In genomic region chr1:151721788-151722510, GRCh38 we compare ENCODE assay signal across 8 cellular contexts. TPM values are rescaled to one million over a fixed set of nuclear protein-coding genes. Genes with fewer than 3 reads are reported as not detected.
DNase-seq lines count a peak whose midpoint lies in the region; TF ChIP-seq lines count a peak whose summit lies in the region.

No MANE protein-coding gene starts in this region.

- no peak for DNase-seq in activated T-cell treated with anti-CD3 and anti-CD28 coated beads, Interleukin-2, amount 50 U/mL, for 24 hours
- DNase-seq in activated T-cell treated with anti-CD3 and anti-CD28 coated beads for 4 hours (no peak), kidney epithelial cell (ENCODE audit: low read depth) (no peak), testis (no peak), AG08395 (ENCODE audit: low spot score) (no peak), GM19238 (ENCODE audit: insufficient read length, low spot score) (no peak), foreskin melanocyte (no peak)
- DNase-seq in activated naive CD8-positive, alpha-beta T cell treated with anti-CD3 and anti-CD28 coated beads for 36 hours: no peak

- TF ChIP-seq CTCF in kidney epithelial cell (IDR thresholded peaks at IDR 0.05; ENCODE audit: insufficient read depth, low read length, poor library complexity, severe bottlenecking): no peak
- TF ChIP-seq CTCF in testis (IDR thresholded peaks at IDR 0.05): no peak

- no peaks in the 10 kb centered on the region for H3K36me3 Mint-ChIP-seq in activated T-cell treated with anti-CD3 and anti-CD28 coated beads, Interleukin-2, amount 50 U/mL, for 24 hours (ENCODE audit: low read depth)
- no peaks in the 10 kb centered on the region for H3K36me3 Mint-ChIP-seq in activated naive CD8-positive, alpha-beta T cell treated with anti-CD3 and anti-CD28 coated beads for 36 hours

- H3K27me3 Mint-ChIP-seq in activated T-cell treated with anti-CD3 and anti-CD28 coated beads, Interleukin-2, amount 50 U/mL, for 24 hours: peaks cover 82% of the 10 kb centered on the region
- peaks cover 89% of the 10 kb centered on the region for H3K27me3 Mint-ChIP-seq in activated naive CD8-positive, alpha-beta T cell treated with anti-CD3 and anti-CD28 coated beads for 36 hours

- peak overlapping the region; percentile 74 for H3K4me3 Mint-ChIP-seq in activated T-cell treated with anti-CD3 and anti-CD28 coated beads, Interleukin-2, amount 50 U/mL, for 24 hours
- peak overlapping the region; percentile 74 for H3K4me3 Mint-ChIP-seq in activated naive CD8-positive, alpha-beta T cell treated with anti-CD3 and anti-CD28 coated beads for 36 hours

- H3K9me3 Mint-ChIP-seq in activated T-cell treated with anti-CD3 and anti-CD28 coated beads, Interleukin-2, amount 50 U/mL, for 24 hours: no peaks in the 10 kb centered on the region
- no peaks in the 10 kb centered on the region for H3K9me3 Mint-ChIP-seq in activated naive CD8-positive, alpha-beta T cell treated with anti-CD3 and anti-CD28 coated beads for 36 hours

- no peaks in the 10 kb centered on the region for H3K36me3 ChIP-seq in kidney epithelial cell (ENCODE audit: control insufficient read depth, insufficient read depth, low read length)
- no peaks in the 10 kb centered on the region for H3K36me3 ChIP-seq in testis (ENCODE audit: low read depth, missing control alignments)

- H3K4me3 ChIP-seq in kidney epithelial cell (ENCODE audit: low read depth, low read length) (peak overlapping the region; percentile 35), testis (peak overlapping the region; percentile 53 to 60)

- TF ChIP-seq POLR2A in testis (IDR thresholded peaks at IDR 0.05): no peak

- peaks cover 24% of the 10 kb centered on the region for H3K4me1 ChIP-seq in testis

- H3K9me3 ChIP-seq in testis: no peaks in the 10 kb centered on the region

- intact Hi-C loops in testis (cut with DNase I; ENCODE audit: low total_unique reads): no loop called here

- H3K27ac ChIP-seq in testis: no peak overlapping the region

- H3K4me1 Mint-ChIP-seq in activated T-cell treated with anti-CD3 and anti-CD28 coated beads, Interleukin-2, amount 50 U/mL, for 24 hours (ENCODE audit: low read depth): peaks cover 26% of the 10 kb centered on the region
- peaks cover 15% of the 10 kb centered on the region for H3K4me1 Mint-ChIP-seq in activated naive CD8-positive, alpha-beta T cell treated with anti-CD3 and anti-CD28 coated beads for 36 hours

- WGBS in testis, 2 donors: 18 to 25% methylated on average over 17 of the region's 17 CpGs

- no peak overlapping the region for H3K27ac Mint-ChIP-seq in activated T-cell treated with anti-CD3 and anti-CD28 coated beads, Interleukin-2, amount 50 U/mL, for 24 hours
- no peak overlapping the region for H3K27ac Mint-ChIP-seq in activated naive CD8-positive, alpha-beta T cell treated with anti-CD3 and anti-CD28 coated beads for 36 hours

- H3K27me3 ChIP-seq in kidney epithelial cell (ENCODE audit: control insufficient read depth, insufficient read depth, low read length) (peaks cover 37% of the 10 kb centered on the region), testis (no peaks in the 10 kb centered on the region)

RNA-seq across cellular contexts. Expression of gene RIIAD1, which starts 0.6 kb away (rescaled TPM):
- not detected for total RNA-seq in activated naive CD8-positive, alpha-beta T cell treated with anti-CD3 and anti-CD28 coated beads for 36 hours
- not detected in 2 replicates for total RNA-seq in kidney epithelial cell
- 10 to 100 TPM in 1 of 2 donors, 1 to 10 TPM in 1; 6.4 to 30.2 TPM for total RNA-seq in testis
- 20.5 TPM for polyA plus RNA-seq in testis (ENCODE audit: insufficient read depth, low read depth, low replicate concordance)

RNA-seq across cellular contexts. Expression of gene CELF3, which starts 5.3 kb away (rescaled TPM):
- total RNA-seq in activated naive CD8-positive, alpha-beta T cell treated with anti-CD3 and anti-CD28 coated beads for 36 hours: not detected
- total RNA-seq in kidney epithelial cell: not detected in 2 replicates
- total RNA-seq in testis: 1 to 10 TPM; 3.2 to 4.6 TPM
- polyA plus RNA-seq in testis (ENCODE audit: insufficient read depth, low read depth, low replicate concordance): 2.6 TPM

RNA-seq across cellular contexts. Expression of gene MRPL9, which starts 41.3 kb away (rescaled TPM):
- total RNA-seq in activated naive CD8-positive, alpha-beta T cell treated with anti-CD3 and anti-CD28 coated beads for 36 hours: 100 to 1,000 TPM; 157 to 172 TPM
- total RNA-seq in kidney epithelial cell: 92.1 and 119 TPM in 2 replicates
- total RNA-seq in testis: 10 to 100 TPM; 53.5 to 70.6 TPM
- polyA plus RNA-seq in testis (ENCODE audit: insufficient read depth, low read depth, low replicate concordance): 75.0 TPM
